ENCODE assay signal across 13 cellular contexts in genomic region chr2:229974271-229974670, GRCh38. TPM values are rescaled to one million over a fixed set of nuclear protein-coding genes. Genes with fewer than 3 reads are reported as not detected.
A peak's percentile ranks its signal among the peaks of the same experiment; 100 is the strongest.
DNase-seq lines count a peak whose midpoint lies in the region; ATAC-seq and TF ChIP-seq lines count a peak whose summit lies in the region.
"Had no signal": no experiment of that assay in that cellular context is flagged by ENCODE, and none has a peak within 500 bp of the region (broad histone marks: within the 10 kb centered on the region; RNA-seq: fewer than 3 reads in every experiment).

No MANE protein-coding gene starts in this region.

- no peak overlapping the region for H3K14ac ChIP-seq in trophoblast cell (ENCODE audit: low read length)

- TF ChIP-seq CTCF in WTC11 (IDR thresholded peaks at IDR 0.05), result no peak
- peak; percentile 38 for TF ChIP-seq CTCF in cardiac muscle cell (IDR thresholded peaks at IDR 0.05; ENCODE audit: low read depth, low read length)

- H2AFZ ChIP-seq in trophoblast cell (ENCODE audit: insufficient read depth, low read length, poor library complexity), result no peak overlapping the region

- H3K9ac ChIP-seq in trophoblast cell (ENCODE audit: low read length), result no peak overlapping the region

- POLR2A ChIA-PET in WTC11 (lab: Charles Lee), result no interaction called here

- H2AK5ac ChIP-seq in trophoblast cell (ENCODE audit: low read length), result no peak overlapping the region

- H3K36me3 Mint-ChIP-seq in WTC11, result 0 out of 2 replicates have a peak, but pooled peaks cover 3% of the 10 kb centered on the region

- H3K9me3 Mint-ChIP-seq in WTC11, result no peaks in the 10 kb centered on the region
- H3K9me3 Mint-ChIP-seq: activated T-cell treated with anti-CD3 and anti-CD28 coated beads, Interleukin-2, amount 50 U/mL, for 4 hours had no signal

- no peaks in the 10 kb centered on the region for H3K79me1 ChIP-seq in trophoblast cell (ENCODE audit: low read length)

- no CpG with 5 or more reads among the region's 6 CpGs for WGBS in trophoblast cell (ENCODE audit: extremely low coverage, insufficient coverage, insufficient read length)

- H3K4me3 Mint-ChIP-seq in WTC11, result no peak overlapping the region
- H3K4me3 Mint-ChIP-seq: activated T-cell treated with anti-CD3 and anti-CD28 coated beads, Interleukin-2, amount 50 U/mL, for 4 hours had no signal

- H3K4me3 ChIP-seq in cardiac muscle cell (no peak overlapping the region), trophoblast cell (ENCODE audit: low read depth, low read length) (no peak overlapping the region)
- H3K4me3 ChIP-seq: dorsolateral prefrontal cortex, ovary, upper lobe of left lung had no signal

- ATAC-seq in WTC11 (peak; percentile 71), GM21576 (IDR thresholded peaks at IDR 0.05; ENCODE audit: unreplicated experiment) (no peak)
- ATAC-seq: activated T-cell treated with anti-CD3 and anti-CD28 coated beads, Interleukin-2, amount 50 U/mL, for 4 hours had no signal

- H3K79me2 ChIP-seq in trophoblast cell (ENCODE audit: control insufficient read depth, insufficient read depth, low read length, poor library complexity), result no peaks in the 10 kb centered on the region

- H3K4me1 Mint-ChIP-seq in WTC11, result no peaks in the 10 kb centered on the region

- H2BK12ac ChIP-seq in trophoblast cell (ENCODE audit: low read length), result no peak overlapping the region

- no peak overlapping the region for H4K12ac ChIP-seq in trophoblast cell (ENCODE audit: low read depth, low read length)

- no peak overlapping the region for H3K4ac ChIP-seq in trophoblast cell (ENCODE audit: low read depth, low read length)

- no peak overlapping the region for H4K8ac ChIP-seq in trophoblast cell (ENCODE audit: low read depth, low read length)

- DNase-seq in GM04503 (ENCODE audit: low read depth) (peak; percentile 77), WTC11 (ENCODE audit: low spot score) (no peak), cardiac muscle cell (ENCODE audit: low read depth in 1 of 2, low spot score in 1 of 2) (peak; percentile 5 to 96), trophoblast cell (peak; percentile 2 to 39), CD1c-positive myeloid dendritic cell (ENCODE audit: extremely low spot score) (no peak), ecto neural progenitor cell (ENCODE audit: low spot score) (no peak)
- no peak for DNase-seq in stimulated activated naive CD4-positive, alpha-beta T cell (lab: John Stamatoyannopoulos, UW)
- DNase-seq: activated T-cell treated with anti-CD3 and anti-CD28 coated beads, Interleukin-2, amount 50 U/mL, for 4 hours; dorsolateral prefrontal cortex; NCI-H1417; upper lobe of left lung had no signal

- no peak overlapping the region for H2BK120ac ChIP-seq in trophoblast cell (ENCODE audit: insufficient read depth, low read length, poor library complexity)

- H3K36me3 ChIP-seq in cardiac muscle cell, result no peaks in the 10 kb centered on the region
- no peaks in the 10 kb centered on the region for H3K36me3 ChIP-seq in trophoblast cell (ENCODE audit: control insufficient read depth in 1 of 2, insufficient read depth in 2 of 2, low read length in 2 of 2)
- H3K36me3 ChIP-seq: ovary, upper lobe of left lung had no signal

- no peaks in the 10 kb centered on the region for H3K27me3 Mint-ChIP-seq in WTC11 (ENCODE audit: low read depth)

- no peak overlapping the region for H3K23ac ChIP-seq in trophoblast cell (ENCODE audit: low read length)

- no peak overlapping the region for H2BK5ac ChIP-seq in trophoblast cell (ENCODE audit: low read depth, low read length, poor library complexity)

- H4K91ac ChIP-seq in trophoblast cell (ENCODE audit: low read depth, low read length), result no peak overlapping the region

- H3K9me3 ChIP-seq in cardiac muscle cell (ENCODE audit: low read depth) (no peaks in the 10 kb centered on the region), trophoblast cell (ENCODE audit: insufficient read depth, low read depth, low read length) (no peaks in the 10 kb centered on the region)
- H3K9me3 ChIP-seq: ovary, upper lobe of left lung had no signal

- no peak overlapping the region for H3K18ac ChIP-seq in trophoblast cell (ENCODE audit: low read length)

- H3K27me3 ChIP-seq in cardiac muscle cell (no peaks in the 10 kb centered on the region), trophoblast cell (ENCODE audit: insufficient read depth, low read length) (no peaks in the 10 kb centered on the region)
- H3K27me3 ChIP-seq: dorsolateral prefrontal cortex, ovary, upper lobe of left lung had no signal

- CTCF ChIA-PET in WTC11 (lab: Charles Lee), result interaction anchor here (0.7 to 1.0 kb wide), 2 partner anchors 63 to 186 kb away, joined by 3 to 4 read pairs; no protein-coding TSS in a partner anchor

- H3K4me1 ChIP-seq in cardiac muscle cell (ENCODE audit: low read depth), result no peaks in the 10 kb centered on the region
- H3K4me1 ChIP-seq in trophoblast cell (ENCODE audit: control insufficient read depth in 1 of 2, insufficient read depth in 2 of 2, low read length in 2 of 2), result peaks cover 0 to 2% of the 10 kb centered on the region in 2 experiments

- H3K4me2 ChIP-seq in trophoblast cell (ENCODE audit: low read length), result no peak overlapping the region

- no peak overlapping the region for H3K27ac Mint-ChIP-seq in WTC11

- H3K27ac ChIP-seq in cardiac muscle cell (no peak overlapping the region), trophoblast cell (ENCODE audit: low read depth, low read length) (no peak overlapping the region)
- H3K27ac ChIP-seq: dorsolateral prefrontal cortex, ovary, upper lobe of left lung had no signal

TF ChIP-seq in WTC11, 78 proteins besides CTCF, POLR2A, EP300 and RAD21 (continues in another document):
- TF ChIP-seq OVOL2 (CRISPR knock-in tag; IDR thresholded peaks at IDR 0.05; ENCODE audit: borderline replicate concordance) (no peak), USF2 (CRISPR knock-in tag; IDR thresholded peaks at IDR 0.05) (no peak), ZBTB43 (CRISPR knock-in tag; IDR thresholded peaks at IDR 0.05) (no peak), ZNF263 (CRISPR knock-in tag; IDR thresholded peaks at IDR 0.05; ENCODE audit: low read depth) (no peak), NR2C2 (CRISPR knock-in tag; IDR thresholded peaks at IDR 0.05) (no peak), PRRX2 (CRISPR knock-in tag; IDR thresholded peaks at IDR 0.05) (no peak), SMAD3 (CRISPR knock-in tag; IDR thresholded peaks at IDR 0.05; ENCODE audit: borderline replicate concordance) (no peak), MXD4 (CRISPR knock-in tag; IDR thresholded peaks at IDR 0.05; ENCODE audit: borderline replicate concordance) (no peak), RELA (CRISPR knock-in tag; IDR thresholded peaks at IDR 0.05; ENCODE audit: borderline replicate concordance) (no peak), ZNF512 (CRISPR knock-in tag; IDR thresholded peaks at IDR 0.05; ENCODE audit: borderline replicate concordance) (no peak), HMGXB4 (CRISPR knock-in tag; IDR thresholded peaks at IDR 0.05) (no peak), ZNF671 (CRISPR knock-in tag; IDR thresholded peaks at IDR 0.05) (no peak)

RNA-seq across cellular contexts. Expression of gene FBXO36, which starts 52.0 kb away (rescaled TPM):
- 4.0 to 5.3 TPM (median 4.6 TPM) in 3 replicates for total RNA-seq in WTC11 (2021)
- 2.8 and 5.7 TPM in 2 replicates for total RNA-seq in cardiac muscle cell
- 4.8 and 10.1 TPM in 2 replicates for polyA plus RNA-seq in cardiac muscle cell
- polyA plus RNA-seq in trophoblast cell (2013), result 2.7 and 2.9 TPM in 2 replicates

RNA-seq across cellular contexts. Expression of gene TRIP12, which starts 52.5 kb away (rescaled TPM):
- total RNA-seq in WTC11 (2021) (146 to 152 TPM (median 149 TPM) in 3 replicates), cardiac muscle cell (92.6 and 190 TPM in 2 replicates)
- 57.5 and 81.8 TPM in 2 replicates for polyA plus RNA-seq in cardiac muscle cell
- 119 and 122 TPM in 2 replicates for polyA plus RNA-seq in trophoblast cell (2013)

Comparison
In these comparisons a context has a peak if more than half of its experiments do, and no peak if none do; other contexts are left out.
1. DNase-seq: peak in GM04503 (single experiment), cardiac muscle cell (2 of 2) and trophoblast cell (2 of 2); none in WTC11 (single experiment), CD1c-positive myeloid dendritic cell (single experiment), stimulated activated naive CD4-positive, alpha-beta T cell (0 of 6) and ecto neural progenitor cell (single experiment).